15 cellular contexts compared by ENCODE assay signal in genomic region chr5:126354857-126355731, GRCh38.
DNase-seq lines count a peak whose midpoint lies in the region; ATAC-seq and TF ChIP-seq lines count a peak whose summit lies in the region.
"Had no signal": no experiment of that assay in that cellular context is flagged by ENCODE, and none has a peak within 500 bp of the region (broad histone marks: within the 10 kb centered on the region; RNA-seq: fewer than 3 reads in every experiment).

No MANE protein-coding gene starts in this region.

- H3K4me3 ChIP-seq in SK-N-SH (ENCODE audit: low read depth in 2 of 2, low read length in 1 of 2), result no peak overlapping the region
- H3K4me3 ChIP-seq in thymus (ENCODE audit: low read length), result no peak overlapping the region
- H3K4me3 ChIP-seq: left lung had no signal

- H2AFZ ChIP-seq in SK-N-SH (ENCODE audit: low read depth), result peak overlapping the region; percentile 42; the same call in 1 of the 2 replicates

- TF ChIP-seq CTCF in SK-N-SH (IDR thresholded peaks at IDR 0.05) (no peak), foreskin keratinocyte (conservative IDR thresholded peaks at IDR 0.05) (no peak)

- peaks cover 26% of the 10 kb centered on the region for H3F3A ChIP-seq in SK-N-SH (replicated peaks; ENCODE audit: insufficient read depth)

- DNase-seq in SK-N-SH (no peak), foreskin keratinocyte (no peak), activated gamma-delta T cell treated with Interleukin-2 at 50 U/mL for 16 hours (no peak), COR-L47 (lab: John Stamatoyannopoulos, UW) (no peak)
- no peak for DNase-seq in natural killer cell treated with Interleukin-12 subunit alpha and Interleukin-12 subunit beta and Interleukin-15 and Interleukin-18, amount 100 ng/mL, for 72 hours (ENCODE audit: low spot score)
- DNase-seq: activated naive CD8-positive, alpha-beta T cell treated with anti-CD3 and anti-CD28 coated beads, Interleukin-2, amount 10 ng/mL, durations not matched to agents 7 days and 5 days; hypothalamus; left lung; MM.1S; sigmoid colon had no signal

- no peaks in the 10 kb centered on the region for H3K36me3 ChIP-seq in SK-N-SH (replicated peaks in 1 of 2; ENCODE audit: control insufficient read depth in 1 of 2, insufficient read depth in 2 of 2, low read length in 1 of 2)
- H3K36me3 ChIP-seq in thymus (ENCODE audit: control insufficient read depth, insufficient read depth), result no peaks in the 10 kb centered on the region
- H3K36me3 ChIP-seq: left lung, sigmoid colon had no signal

- H3K9me3 Mint-ChIP-seq in natural killer cell treated with Interleukin-12 subunit alpha and Interleukin-12 subunit beta and Interleukin-15 and Interleukin-18, amount 100 ng/mL, for 72 hours, result no peaks in the 10 kb centered on the region
- H3K9me3 Mint-ChIP-seq: activated naive CD8-positive, alpha-beta T cell treated with anti-CD3 and anti-CD28 coated beads, Interleukin-2, amount 10 ng/mL, durations not matched to agents 7 days and 5 days; CD4-positive, CD25-positive, alpha-beta regulatory T cell; neural crest cell; stimulated activated naive CD8-positive, alpha-beta T cell treated with anti-CD3 and anti-CD28 coated beads, Interleukin-15, Interleukin-2, amounts not matched to agents 100 ng/mL and 50 ng/mL, for 24 hours had no signal

- no peak for TF ChIP-seq RAD21 in Ishikawa (IDR thresholded peaks at IDR 0.05; ENCODE audit: low read depth)
- TF ChIP-seq RAD21 in SK-N-SH (IDR thresholded peaks at IDR 0.05; ENCODE audit: low read length), result no peak

- no peaks in the 10 kb centered on the region for H3K9me2 ChIP-seq in SK-N-SH

- no peaks in the 10 kb centered on the region for H3K27me3 ChIP-seq in SK-N-SH (ENCODE audit: insufficient read depth)
- no peaks in the 10 kb centered on the region for H3K27me3 ChIP-seq in foreskin keratinocyte
- no peaks in the 10 kb centered on the region for H3K27me3 ChIP-seq in thymus (ENCODE audit: control insufficient read depth, insufficient read depth)
- H3K27me3 ChIP-seq: left lung, sigmoid colon had no signal

- H3K4me2 ChIP-seq in SK-N-SH, result peak overlapping the region; percentile 66; the same call in 1 of the 2 replicates

- peaks cover 18 to 31% of the 10 kb centered on the region in 2 donors for H3K4me1 Mint-ChIP-seq in natural killer cell treated with Interleukin-12 subunit alpha and Interleukin-12 subunit beta and Interleukin-15 and Interleukin-18, amount 100 ng/mL, for 72 hours (ENCODE audit: low read depth in 2 of 2)

- H3K27ac Mint-ChIP-seq in natural killer cell treated with Interleukin-12 subunit alpha and Interleukin-12 subunit beta and Interleukin-15 and Interleukin-18, amount 100 ng/mL, for 72 hours, result no peak overlapping the region
- H3K27ac Mint-ChIP-seq: activated naive CD8-positive, alpha-beta T cell treated with anti-CD3 and anti-CD28 coated beads, Interleukin-2, amount 10 ng/mL, durations not matched to agents 7 days and 5 days had no signal

- CTCF ChIA-PET in SK-N-SH (lab: Yijun Ruan, JAX), result interaction anchor here (0.9 to 4.8 kb wide), 5 partner anchors 179 to 245 kb away, joined by 3 to 39 read pairs (median 12); partner anchors contain the start of gene PHAX

- H4K20me1 ChIP-seq in SK-N-SH (ENCODE audit: insufficient read depth), result no peaks in the 10 kb centered on the region

- WGBS in SK-N-SH (ENCODE audit: low lambda C conversion rate), result 66% methylated on average over 5 of the region's 5 CpGs
- 22% methylated on average over 5 of the region's 5 CpGs for WGBS in thymus

- no peak overlapping the region for H3K4me3 Mint-ChIP-seq in natural killer cell treated with Interleukin-12 subunit alpha and Interleukin-12 subunit beta and Interleukin-15 and Interleukin-18, amount 100 ng/mL, for 72 hours
- H3K4me3 Mint-ChIP-seq: neural crest cell had no signal

- POLR2A ChIA-PET in SK-N-SH (lab: Yijun Ruan, JAX), result no interaction called here

- peaks cover 5 to 25% of the 10 kb centered on the region in 2 donors for H3K27me3 Mint-ChIP-seq in natural killer cell treated with Interleukin-12 subunit alpha and Interleukin-12 subunit beta and Interleukin-15 and Interleukin-18, amount 100 ng/mL, for 72 hours
- H3K27me3 Mint-ChIP-seq: stimulated activated naive CD8-positive, alpha-beta T cell treated with anti-CD3 and anti-CD28 coated beads, Interleukin-15, Interleukin-2, amounts not matched to agents 100 ng/mL and 50 ng/mL, for 24 hours had no signal

- no peaks in the 10 kb centered on the region for H3K79me2 ChIP-seq in SK-N-SH (ENCODE audit: insufficient read depth)

- ATAC-seq in foreskin keratinocyte, result no peak
- no peak for ATAC-seq in natural killer cell treated with Interleukin-12 subunit alpha and Interleukin-12 subunit beta and Interleukin-15 and Interleukin-18, amount 100 ng/mL, for 72 hours

- H3K9me3 ChIP-seq in SK-N-SH, result no peaks in the 10 kb centered on the region
- no peaks in the 10 kb centered on the region for H3K9me3 ChIP-seq in thymus (ENCODE audit: control insufficient read depth)
- H3K9me3 ChIP-seq: left lung, sigmoid colon had no signal

- no peaks in the 10 kb centered on the region for H3K36me3 Mint-ChIP-seq in natural killer cell treated with Interleukin-12 subunit alpha and Interleukin-12 subunit beta and Interleukin-15 and Interleukin-18, amount 100 ng/mL, for 72 hours
- H3K36me3 Mint-ChIP-seq: activated naive CD8-positive, alpha-beta T cell treated with anti-CD3 and anti-CD28 coated beads, Interleukin-2, amount 10 ng/mL, durations not matched to agents 7 days and 5 days; CD4-positive, CD25-positive, alpha-beta regulatory T cell had no signal

- H3K9ac ChIP-seq in SK-N-SH, result peak overlapping the region; percentile 85; the same call in 1 of the 2 replicates

- H3K4me1 ChIP-seq in SK-N-SH (ENCODE audit: control insufficient read depth in 1 of 2, insufficient read depth in 2 of 2, low read depth in 1 of 2, low read length in 1 of 2), result peaks cover 0 to 20% of the 10 kb centered on the region in 2 experiments; a peak in 3 of 4 replicates
- H3K4me1 ChIP-seq in foreskin keratinocyte, result peaks cover 14% of the 10 kb centered on the region
- peaks cover 3% of the 10 kb centered on the region for H3K4me1 ChIP-seq in thymus (ENCODE audit: control insufficient read depth, insufficient read depth, low read length)

- TF ChIP-seq EP300 in Ishikawa (IDR thresholded peaks at IDR 0.05; ENCODE audit: borderline replicate concordance) (no peak), SK-N-SH (IDR thresholded peaks at IDR 0.05; ENCODE audit: borderline replicate concordance in 1 of 2, low read depth in 1 of 2, low read length in 1 of 2) (no peak)

- H3K27ac ChIP-seq in SK-N-SH (ENCODE audit: low read depth in 2 of 2, low read length in 1 of 2), result peak overlapping the region; percentile 93 to 98
- H3K27ac ChIP-seq in foreskin keratinocyte, result peak overlapping the region; percentile 74
- peak overlapping the region; percentile 8 for H3K27ac ChIP-seq in thymus (ENCODE audit: low read depth)

TF ChIP-seq in Ishikawa, 13 proteins besides CTCF, POLR2A, EP300 and RAD21:
- TF ChIP-seq CEBPB (IDR thresholded peaks at IDR 0.05) (0 out of 2 replicates have a peak, but pooled peaks have one; percentile 12), REST (IDR thresholded peaks at IDR 0.05; ENCODE audit: low read depth) (no peak)

TF ChIP-seq in SK-N-SH, 30 proteins besides CTCF, POLR2A, EP300 and RAD21:
- TF ChIP-seq MEF2A (IDR thresholded peaks at IDR 0.05; ENCODE audit: borderline replicate concordance, low read depth), result no peak
- TF ChIP-seq REST (IDR thresholded peaks at IDR 0.05; ENCODE audit: low read depth, low read length), result no peak
- no peak for TF ChIP-seq USF2 (IDR thresholded peaks at IDR 0.05; ENCODE audit: borderline replicate concordance, low read depth, low read length)
- TF ChIP-seq USF1 (IDR thresholded peaks at IDR 0.05; ENCODE audit: borderline replicate concordance, low read depth), result no peak
- no peak for TF ChIP-seq NFIC (IDR thresholded peaks at IDR 0.05; ENCODE audit: borderline replicate concordance)
- no peak for TF ChIP-seq CHD2 (IDR thresholded peaks at IDR 0.05; ENCODE audit: low read length, partially characterized antibody)
- TF ChIP-seq MXI1 (IDR thresholded peaks at IDR 0.05; ENCODE audit: low read depth, low read length), result no peak
TF ChIP-seq in SK-N-SH: peak in this region for 0.

Comparison
In these comparisons a context has a peak if more than half of its experiments do, and no peak if none do; other contexts are left out.
1. H3K27ac ChIP-seq: peak in every context shown above with its lines; median percentile 96 in SK-N-SH; 74 in foreskin keratinocyte; 8 in thymus.